ENCODE assay signal across 27 cellular contexts in the genomic region with DNA sequence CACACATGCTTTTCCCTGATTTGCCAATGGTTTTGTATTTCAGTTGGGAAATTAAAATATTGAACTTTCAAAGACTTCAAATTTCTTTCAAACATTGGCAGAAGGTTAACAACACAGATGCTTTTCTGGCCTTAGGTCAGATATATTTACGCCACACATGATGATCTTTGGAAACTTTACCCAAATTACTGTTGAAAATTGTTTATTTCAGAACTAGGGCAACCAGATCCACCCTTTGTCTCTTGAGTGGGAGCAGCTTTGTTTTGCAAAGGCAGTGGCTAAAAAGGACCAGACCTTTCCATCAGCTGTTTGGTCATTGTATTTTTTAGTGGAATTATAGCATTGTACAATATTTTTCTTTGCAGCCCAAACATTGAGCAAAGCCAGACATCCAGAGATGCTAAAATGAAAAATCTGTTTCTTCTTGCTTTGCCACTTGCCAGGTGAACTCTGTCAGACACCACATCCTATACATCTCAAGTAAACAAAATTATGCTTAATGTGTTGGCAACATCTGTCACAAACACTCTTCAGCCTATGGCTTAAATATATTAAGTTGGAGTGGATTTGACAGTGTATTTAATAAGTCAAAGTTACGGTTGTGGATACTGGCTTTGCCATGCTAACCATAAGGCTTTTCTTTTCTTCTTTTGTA.
DNase-seq lines count a peak whose midpoint lies in the region; ATAC-seq, FAIRE-seq and TF ChIP-seq lines count a peak whose summit lies in the region.
"Had no signal": no experiment of that assay in that cellular context is flagged by ENCODE, and none has a peak within 500 bp of the region (broad histone marks: within the 10 kb centered on the region; RNA-seq: fewer than 3 reads in every experiment).

No MANE protein-coding gene starts in this region.

- H3K4me1 ChIP-seq in left ventricle myocardium inferior (peaks cover 21% of the 10 kb centered on the region), HAP-1 (peaks cover 31% of the 10 kb centered on the region), gastrocnemius medialis (no peaks in the 10 kb centered on the region)
- H3K4me1 ChIP-seq: BE2C had no signal

- H3K9me3 ChIP-seq in left ventricle myocardium inferior (replicated peaks) (no peaks in the 10 kb centered on the region), HAP-1 (no peaks in the 10 kb centered on the region), gastrocnemius medialis (no peaks in the 10 kb centered on the region)
- H3K9me3 ChIP-seq: BE2C, MG63 had no signal

- H3K4me3 ChIP-seq in left ventricle myocardium inferior (no peak overlapping the region), HAP-1 (no peak overlapping the region), gastrocnemius medialis (no peak overlapping the region)
- H3K4me3 ChIP-seq: GM12878, MG63, SK-N-MC had no signal

- ATAC-seq in left cardiac atrium (no peak), gastrocnemius medialis (peak; percentile 54 to 58)
- no peak for ATAC-seq in activated CD4-positive, CD25-positive, alpha-beta regulatory T cell treated with anti-CD3 and anti-CD28 coated beads, Interleukin-2, amount 50 U/mL, for 24 hours
- ATAC-seq: GM12878, Panc1 had no signal

- TF ChIP-seq CTCF in left ventricle myocardium inferior (IDR thresholded peaks at IDR 0.05; ENCODE audit: borderline replicate concordance): no peak
- no peak for TF ChIP-seq CTCF in gastrocnemius medialis (IDR thresholded peaks at IDR 0.05 in 4 of 5, conservative IDR thresholded peaks at IDR 0.05 in 1 of 5)

- no peak for TF ChIP-seq POLR2A in gastrocnemius medialis (IDR thresholded peaks at IDR 0.05)

- DNase-seq in left ventricle myocardium inferior (no peak), left cardiac atrium (no peak), HAP-1 (ENCODE audit: low spot score in 2 of 2) (peak; percentile 25 to 45), gastrocnemius medialis (no peak)
- no peak for DNase-seq in activated CD4-positive, CD25-positive, alpha-beta regulatory T cell treated with anti-CD3 and anti-CD28 coated beads, Interleukin-2, amount 50 U/mL, for 72 hours
- DNase-seq: BE2C; CD8-positive, alpha-beta memory T cell; DMS 273 treated with DMSO at 0.1 percent for 48 hours; DMS79; EL; GDM1; GOT3; KBM-7; MG63; NCI-H1105 treated with DMSO at 0.1 percent for 48 hours; NCI-H146; NCI-H1930; NCI-H2107; NCI-H446 treated with DMSO at 0.1 percent for 48 hours; NCI-H526 treated with DMSO at 0.1 percent for 48 hours; SHP77 treated with DMSO at 0.1 percent for 48 hours had no signal

- in situ Hi-C loops in HAP-1 (cut with MboI; ENCODE audit: low sequenced_read_pairs): no loop called here
- in situ Hi-C loops in gastrocnemius medialis (cut with MboI; ENCODE audit: low sequenced_read_pairs in 4 of 4): no loop called here

- peak overlapping the region; percentile 11 for H3K27ac ChIP-seq in left ventricle myocardium inferior (replicated peaks)
- H3K27ac ChIP-seq in gastrocnemius medialis: no peak overlapping the region
- H3K27ac ChIP-seq: RWPE1, SK-N-MC had no signal

- peak; percentile 76 for FAIRE-seq in endometrium (lab: Jason Lieb, UNC)
- FAIRE-seq: GM12878 had no signal

- no peaks in the 10 kb centered on the region for H3K27me3 ChIP-seq in left ventricle myocardium inferior (ENCODE audit: low read depth)
- no peaks in the 10 kb centered on the region for H3K27me3 ChIP-seq in HAP-1 (ENCODE audit: low read depth)
- H3K27me3 ChIP-seq in gastrocnemius medialis: no peaks in the 10 kb centered on the region
- H3K27me3 ChIP-seq: BE2C, MG63 had no signal

- intact Hi-C loops in left ventricle myocardium inferior (cut with micrococcal nuclease) (no loop called here), left cardiac atrium (cut with DNase I) (no loop called here), gastrocnemius medialis (cut with DNase I; ENCODE audit: low total_unique reads) (no loop called here)

- H3K36me3 ChIP-seq in left ventricle myocardium inferior (no peaks in the 10 kb centered on the region), HAP-1 (replicated peaks) (no peaks in the 10 kb centered on the region), gastrocnemius medialis (no peaks in the 10 kb centered on the region)
- H3K36me3 ChIP-seq: BE2C, MG63 had no signal

Comparison
In these comparisons a context has a peak if more than half of its experiments do, and no peak if none do; other contexts are left out.
1. DNase-seq: peak in HAP-1 (2 of 2); none in left ventricle myocardium inferior (single experiment), left cardiac atrium (single experiment), gastrocnemius medialis (0 of 2) and activated CD4-positive, CD25-positive, alpha-beta regulatory T cell treated with anti-CD3 and anti-CD28 coated beads, Interleukin-2, amount 50 U/mL, for 72 hours (single experiment).
2. ATAC-seq: peak in gastrocnemius medialis (2 of 2); none in left cardiac atrium (0 of 2) and activated CD4-positive, CD25-positive, alpha-beta regulatory T cell treated with anti-CD3 and anti-CD28 coated beads, Interleukin-2, amount 50 U/mL, for 24 hours (0 of 2).